6 cellular contexts compared by ENCODE assay signal in genomic region chr1:242212961-242213360, GRCh38.
DNase-seq lines count a peak whose midpoint lies in the region; ATAC-seq and TF ChIP-seq lines count a peak whose summit lies in the region.
"Not testable (repeated sequence)": the region's sequence is repeated elsewhere in the genome, so short reads cannot be mapped to it uniquely, and the experiment has no call there.

No MANE protein-coding gene starts in this region.

- H3K9me3 ChIP-seq in HAP-1; neuron (ENCODE audit: low read length): not testable (repeated sequence)
- peaks cover 26% of the 10 kb centered on the region for H3K9me3 ChIP-seq in iPS-20b (ENCODE audit: insufficient read depth, low read depth, low read length)

- DNase-seq in GM23338 (ENCODE audit: low spot score); WTC11 (ENCODE audit: low spot score): not testable (repeated sequence)
- peak; percentile 59 to 77 for DNase-seq in HAP-1 (ENCODE audit: low spot score in 2 of 2)
- peak; percentile 47 for DNase-seq in NCI-H146 (lab: John Stamatoyannopoulos, UW)

- H3K27me3 ChIP-seq in GM23338 (ENCODE audit: insufficient read depth); HAP-1 (ENCODE audit: low read depth); iPS-20b (ENCODE audit: insufficient read depth, low read length); neuron (ENCODE audit: insufficient read depth, low read length): not testable (repeated sequence)

- H4K20me1 ChIP-seq in GM23338 (replicated peaks; ENCODE audit: insufficient read depth), result not testable (repeated sequence)

- not testable (repeated sequence) for ATAC-seq in GM23338, WTC11

- H3F3A ChIP-seq in GM23338 (replicated peaks; ENCODE audit: low read depth), result not testable (repeated sequence)

- H3K9me3 Mint-ChIP-seq in GM23338 (peaks cover 40% of the 10 kb centered on the region), WTC11 (peaks cover 39% of the 10 kb centered on the region)

- H3K27me3 Mint-ChIP-seq in GM23338 (ENCODE audit: insufficient read depth, low read depth, poor library complexity), result not testable (repeated sequence)
- H3K27me3 Mint-ChIP-seq in WTC11 (ENCODE audit: low read depth), result peaks cover 44% of the 10 kb centered on the region

- not testable (repeated sequence) for H3K9me2 ChIP-seq in GM23338 (ENCODE audit: insufficient read depth)

- in situ Hi-C loops in HAP-1 (cut with MboI; ENCODE audit: low sequenced_read_pairs), result not testable (repeated sequence)

- H2AFZ ChIP-seq in GM23338, result not testable (repeated sequence)
- H2AFZ ChIP-seq in neuron (ENCODE audit: low read depth, low read length), result peak overlapping the region; percentile 12

- POLR2A ChIA-PET in WTC11 (lab: Charles Lee), result not testable (repeated sequence)

- H3K9ac ChIP-seq in iPS-20b (ENCODE audit: low read depth, low read length), result not testable (repeated sequence)

- H3K27ac ChIP-seq in GM23338 (ENCODE audit: low read depth) (peak overlapping the region; percentile 69), iPS-20b (ENCODE audit: low read length) (peak overlapping the region; percentile 12)

- H3K4me3 Mint-ChIP-seq in GM23338, result peak overlapping the region; percentile 2; the same call in 1 of the 3 replicates
- H3K4me3 Mint-ChIP-seq in WTC11, result peak overlapping the region; percentile 35

- not testable (repeated sequence) for H3K79me2 ChIP-seq in GM23338 (replicated peaks; ENCODE audit: insufficient read depth)

- H3K27ac Mint-ChIP-seq in GM23338 (peak overlapping the region; percentile 2; the same call in 1 of the 2 replicates), WTC11 (peak overlapping the region; percentile 42)

- H3K4me1 ChIP-seq in GM23338 (ENCODE audit: insufficient read depth) (peaks cover 46% of the 10 kb centered on the region), HAP-1 (peaks cover 27% of the 10 kb centered on the region), iPS-20b (ENCODE audit: insufficient read depth, low read length) (peaks cover 51% of the 10 kb centered on the region), neuron (ENCODE audit: insufficient read depth, low read length) (peaks cover 13% of the 10 kb centered on the region)

- peaks cover 60% of the 10 kb centered on the region for H3K4me1 Mint-ChIP-seq in GM23338
- peaks cover 63% of the 10 kb centered on the region for H3K4me1 Mint-ChIP-seq in WTC11

- peaks cover 12% of the 10 kb centered on the region; the same call in 1 of the 2 replicates for H3K36me3 ChIP-seq in GM23338 (ENCODE audit: insufficient read depth)
- H3K36me3 ChIP-seq in HAP-1 (replicated peaks); iPS-20b (ENCODE audit: insufficient read depth, low read depth, low read length); neuron (ENCODE audit: insufficient read depth, low read length): not testable (repeated sequence)

- peak overlapping the region; percentile 68 for H3K4me2 ChIP-seq in GM23338

- CTCF ChIA-PET in WTC11 (lab: Charles Lee), result interaction anchor here (3.1 kb wide), 1 partner anchor 23 kb away, joined by 12 read pairs; no protein-coding TSS in a partner anchor

- H3K36me3 Mint-ChIP-seq in GM23338 (ENCODE audit: low read depth) (peaks cover 42% of the 10 kb centered on the region), WTC11 (peaks cover 43% of the 10 kb centered on the region)

- TF ChIP-seq CTCF in GM23338 (conservative IDR thresholded peaks at IDR 0.05; ENCODE audit: low read depth in 2 of 2); WTC11 (IDR thresholded peaks at IDR 0.05): not testable (repeated sequence)

- H3K4me3 ChIP-seq in GM23338, result peak overlapping the region; percentile 14; the same call in 1 of the 2 replicates
- H3K4me3 ChIP-seq in HAP-1; neuron (ENCODE audit: low read length): not testable (repeated sequence)
- peak overlapping the region; percentile 42; the same call in 1 of the 2 replicates for H3K4me3 ChIP-seq in iPS-20b (ENCODE audit: low read length)
